Comparison of ENCODE assay signal across 15 cellular contexts in genomic region chr4:89745708-89746107, GRCh38.
"Had no signal": no experiment of that assay in that cellular context is flagged by ENCODE, and none has a peak within 500 bp of the region (broad histone marks: within the 10 kb centered on the region; RNA-seq: fewer than 3 reads in every experiment).

No MANE protein-coding gene starts in this region.

- H3K4me1 ChIP-seq: gastrocnemius medialis, psoas muscle had no signal

- H3K4me1 Mint-ChIP-seq: naive B cell had no signal

- H3K4me3 ChIP-seq: esophagus muscularis mucosa, gastrocnemius medialis, psoas muscle had no signal

- H3K9me3 Mint-ChIP-seq: dendritic cell treated with granulocyte-macrophage colony-stimulating factor and Interleukin-4, amounts not matched to agents 40 ng/mL and 50 ng/mL, for 4 days; effector memory CD8-positive, alpha-beta T cell; naive B cell had no signal

- H3K27me3 ChIP-seq: esophagus muscularis mucosa, gastrocnemius medialis, neutrophil had no signal

- ATAC-seq: effector memory CD8-positive, alpha-beta T cell; gastrocnemius medialis; psoas muscle had no signal

- DNase-seq: effector memory CD8-positive, alpha-beta T cell; gastrocnemius medialis; kidney; left cardiac atrium; mesendoderm; naive B cell; psoas muscle; small intestine; stimulated activated CD4-positive, alpha-beta T cell treated with anti-CD3 and anti-CD28 coated beads, Interleukin-12 subunit alpha, Interleukin-12 subunit beta, amount 100 ng/mL, for 4 hours; stimulated activated CD4-positive, alpha-beta T cell treated with anti-CD3 and anti-CD28 coated beads, Interleukin-2, amount 100 ng/mL, for 48 hours; stimulated activated naive CD4-positive, alpha-beta T cell treated with Interleukin-2 at 50 U/mL for 16 hours had no signal

- H3K36me3 ChIP-seq: esophagus muscularis mucosa, gastrocnemius medialis, neutrophil had no signal

- H3K27ac Mint-ChIP-seq: dendritic cell treated with granulocyte-macrophage colony-stimulating factor and Interleukin-4, amounts not matched to agents 40 ng/mL and 50 ng/mL, for 4 days; effector memory CD8-positive, alpha-beta T cell had no signal

- H3K4me3 Mint-ChIP-seq: dendritic cell treated with granulocyte-macrophage colony-stimulating factor and Interleukin-4, amounts not matched to agents 40 ng/mL and 50 ng/mL, for 4 days; effector memory CD8-positive, alpha-beta T cell; naive B cell had no signal

- H3K36me3 Mint-ChIP-seq: naive B cell had no signal

- H3K27ac ChIP-seq: epithelial cell of prostate, esophagus muscularis mucosa, gastrocnemius medialis, neutrophil, psoas muscle had no signal

- H3K9me3 ChIP-seq: esophagus muscularis mucosa, gastrocnemius medialis, neutrophil, psoas muscle had no signal

- H3K27me3 Mint-ChIP-seq: dendritic cell treated with granulocyte-macrophage colony-stimulating factor and Interleukin-4, amounts not matched to agents 40 ng/mL and 50 ng/mL, for 4 days; effector memory CD8-positive, alpha-beta T cell; naive B cell had no signal
